1 cellular context compared by ENCODE assay signal in genomic region chr7:21642422-21642821, GRCh38.
TF ChIP-seq lines count a peak whose summit lies in the region.

No MANE protein-coding gene starts in this region.

TF ChIP-seq in K562, 482 proteins besides CTCF, POLR2A, EP300 and RAD21 (continued from another document):
- TF ChIP-seq ZNF696 (CRISPR knock-in tag; conservative IDR thresholded peaks at IDR 0.05) (no peak), EWSR1 (IDR thresholded peaks at IDR 0.05; ENCODE audit: borderline replicate concordance, low read depth, partially characterized antibody) (no peak), ELF2 (CRISPR knock-in tag; IDR thresholded peaks at IDR 0.05) (no peak), JUNB (CRISPR knock-in tag; conservative IDR thresholded peaks at IDR 0.05) (no peak), PBX2 (CRISPR knock-in tag; IDR thresholded peaks at IDR 0.05; ENCODE audit: low read depth) (no peak), PBX2 (tag; conservative IDR thresholded peaks at IDR 0.05; ENCODE audit: low read depth) (0 out of 2 replicates have a peak, but pooled peaks have one; percentile 40), YBX1 (IDR thresholded peaks at IDR 0.05) (no peak), POLR2H (tag; IDR thresholded peaks at IDR 0.05; ENCODE audit: low read depth) (no peak), FOXJ3 (CRISPR knock-in tag; IDR thresholded peaks at IDR 0.05) (no peak), ZNF175 (CRISPR knock-in tag; IDR thresholded peaks at IDR 0.05; ENCODE audit: low read depth) (no peak), XRCC5 (IDR thresholded peaks at IDR 0.05; ENCODE audit: low read depth, low read length) (no peak), SMARCC2 (IDR thresholded peaks at IDR 0.05; ENCODE audit: low read depth) (no peak), RBM25 (IDR thresholded peaks at IDR 0.05; ENCODE audit: low read depth, low read length, severe bottlenecking) (no peak), MAX (CRISPR knock-in tag; IDR thresholded peaks at IDR 0.05) (no peak), CBFB (CRISPR knock-in tag; IDR thresholded peaks at IDR 0.05) (no peak), XRCC4 (IDR thresholded peaks at IDR 0.05; ENCODE audit: extremely low read depth, insufficient read depth, insufficient read length) (no peak), SRF (CRISPR knock-in tag; IDR thresholded peaks at IDR 0.05) (peak in 1 of 2 experiments; percentile 64; a peak in 1 of 4 replicates), ZNF384 (IDR thresholded peaks at IDR 0.05; ENCODE audit: low read depth, low read length) (no peak), ZEB2 (IDR thresholded peaks at IDR 0.05) (no peak), HOMEZ (CRISPR knock-in tag; IDR thresholded peaks at IDR 0.05) (no peak), POLR3A (IDR thresholded peaks at IDR 0.05; ENCODE audit: borderline replicate concordance, extremely low read depth, insufficient read depth, insufficient read length) (no peak), NCOA1 (IDR thresholded peaks at IDR 0.05; ENCODE audit: low read depth) (no peak), ZBTB9 (CRISPR knock-in tag; IDR thresholded peaks at IDR 0.05) (no peak), POLR3G (IDR thresholded peaks at IDR 0.05; ENCODE audit: extremely low read depth, insufficient read length, insufficient replicate concordance) (no peak), ZNF253 (CRISPR knock-in tag; conservative IDR thresholded peaks at IDR 0.05) (no peak), HNRNPUL1 (IDR thresholded peaks at IDR 0.05; ENCODE audit: low read length) (no peak)
